Comparison of ENCODE assay signal across 1 cellular context in the genomic region with DNA sequence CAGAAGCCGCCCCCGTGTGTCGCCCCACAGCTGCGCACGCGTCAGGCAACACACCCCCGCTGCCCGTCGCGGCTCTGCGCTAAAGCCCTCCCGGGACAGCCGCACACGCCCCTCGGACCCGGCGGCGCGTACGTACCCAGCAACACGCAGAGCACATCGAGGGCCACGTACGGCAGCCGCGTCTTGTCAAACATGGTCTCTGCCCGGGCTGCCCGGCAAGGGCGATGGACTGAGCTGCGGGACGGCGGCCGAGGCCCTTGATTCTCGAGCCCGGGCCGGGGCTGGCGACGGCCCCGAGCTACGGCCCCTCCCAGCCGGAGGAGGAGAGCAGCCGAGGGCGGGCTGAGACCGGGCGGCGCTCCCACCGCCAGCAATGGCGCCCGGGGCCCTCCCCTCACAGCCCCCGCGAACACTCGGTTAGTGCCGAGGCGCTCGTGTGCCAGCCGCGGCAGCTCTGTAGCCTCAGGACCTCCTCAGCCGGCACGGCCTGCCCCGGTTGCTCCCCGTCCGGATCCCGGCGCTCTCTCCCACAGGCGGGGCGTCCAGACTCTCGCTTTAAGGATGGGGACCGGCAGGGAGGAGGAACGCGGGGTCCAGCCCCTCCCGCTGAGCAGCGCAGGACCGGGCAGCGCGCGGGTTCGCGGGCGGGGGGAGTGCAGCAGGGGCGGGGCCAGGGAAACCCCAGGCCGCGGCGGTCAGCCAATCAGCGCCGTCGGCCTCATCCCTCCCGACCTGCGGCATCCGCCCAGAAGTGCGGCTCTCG.
TF ChIP-seq lines count a peak whose summit lies in the region.

A gene (minus strand): TSS at position 529 of the 763 bp plus-strand sequence. CDS start 335 bp downstream, at position 194.

TF ChIP-seq in HepG2, 621 proteins besides CTCF, POLR2A, EP300 and RAD21 (continued from another document and continues in another):
- TF ChIP-seq, protein P1, sequence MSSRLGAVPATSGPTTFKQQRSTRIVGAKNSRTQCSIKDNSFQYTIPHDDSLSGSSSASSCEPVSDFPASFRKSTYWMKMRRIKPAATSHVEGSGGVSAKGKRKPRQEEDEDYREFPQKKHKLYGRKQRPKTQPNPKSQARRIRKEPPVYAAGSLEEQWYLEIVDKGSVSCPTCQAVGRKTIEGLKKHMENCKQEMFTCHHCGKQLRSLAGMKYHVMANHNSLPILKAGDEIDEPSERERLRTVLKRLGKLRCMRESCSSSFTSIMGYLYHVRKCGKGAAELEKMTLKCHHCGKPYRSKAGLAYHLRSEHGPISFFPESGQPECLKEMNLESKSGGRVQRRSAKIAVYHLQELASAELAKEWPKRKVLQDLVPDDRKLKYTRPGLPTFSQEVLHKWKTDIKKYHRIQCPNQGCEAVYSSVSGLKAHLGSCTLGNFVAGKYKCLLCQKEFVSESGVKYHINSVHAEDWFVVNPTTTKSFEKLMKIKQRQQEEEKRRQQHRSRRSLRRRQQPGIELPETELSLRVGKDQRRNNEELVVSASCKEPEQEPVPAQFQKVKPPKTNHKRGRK (CRISPR knock-in tag; IDR thresholded peaks at IDR 0.05): no peak
- peak; percentile 61; the same call in 1 of the 2 replicates for TF ChIP-seq ZFP90 (CRISPR knock-in tag; IDR thresholded peaks at IDR 0.05; ENCODE audit: borderline replicate concordance)
- TF ChIP-seq ZSCAN20 (CRISPR knock-in tag; IDR thresholded peaks at IDR 0.05; ENCODE audit: borderline replicate concordance): peak; percentile 83; the same call in 1 of the 2 replicates
- 0 out of 2 replicates have a peak, but pooled peaks have one; percentile 22 for TF ChIP-seq ZFYVE20 (CRISPR knock-in tag; IDR thresholded peaks at IDR 0.05; ENCODE audit: borderline replicate concordance, low read depth)
- no peak for TF ChIP-seq ZNF326 (CRISPR knock-in tag; IDR thresholded peaks at IDR 0.05; ENCODE audit: borderline replicate concordance)
- no peak for TF ChIP-seq FLYWCH1 (CRISPR knock-in tag; IDR thresholded peaks at IDR 0.05)
- TF ChIP-seq, protein P2, sequence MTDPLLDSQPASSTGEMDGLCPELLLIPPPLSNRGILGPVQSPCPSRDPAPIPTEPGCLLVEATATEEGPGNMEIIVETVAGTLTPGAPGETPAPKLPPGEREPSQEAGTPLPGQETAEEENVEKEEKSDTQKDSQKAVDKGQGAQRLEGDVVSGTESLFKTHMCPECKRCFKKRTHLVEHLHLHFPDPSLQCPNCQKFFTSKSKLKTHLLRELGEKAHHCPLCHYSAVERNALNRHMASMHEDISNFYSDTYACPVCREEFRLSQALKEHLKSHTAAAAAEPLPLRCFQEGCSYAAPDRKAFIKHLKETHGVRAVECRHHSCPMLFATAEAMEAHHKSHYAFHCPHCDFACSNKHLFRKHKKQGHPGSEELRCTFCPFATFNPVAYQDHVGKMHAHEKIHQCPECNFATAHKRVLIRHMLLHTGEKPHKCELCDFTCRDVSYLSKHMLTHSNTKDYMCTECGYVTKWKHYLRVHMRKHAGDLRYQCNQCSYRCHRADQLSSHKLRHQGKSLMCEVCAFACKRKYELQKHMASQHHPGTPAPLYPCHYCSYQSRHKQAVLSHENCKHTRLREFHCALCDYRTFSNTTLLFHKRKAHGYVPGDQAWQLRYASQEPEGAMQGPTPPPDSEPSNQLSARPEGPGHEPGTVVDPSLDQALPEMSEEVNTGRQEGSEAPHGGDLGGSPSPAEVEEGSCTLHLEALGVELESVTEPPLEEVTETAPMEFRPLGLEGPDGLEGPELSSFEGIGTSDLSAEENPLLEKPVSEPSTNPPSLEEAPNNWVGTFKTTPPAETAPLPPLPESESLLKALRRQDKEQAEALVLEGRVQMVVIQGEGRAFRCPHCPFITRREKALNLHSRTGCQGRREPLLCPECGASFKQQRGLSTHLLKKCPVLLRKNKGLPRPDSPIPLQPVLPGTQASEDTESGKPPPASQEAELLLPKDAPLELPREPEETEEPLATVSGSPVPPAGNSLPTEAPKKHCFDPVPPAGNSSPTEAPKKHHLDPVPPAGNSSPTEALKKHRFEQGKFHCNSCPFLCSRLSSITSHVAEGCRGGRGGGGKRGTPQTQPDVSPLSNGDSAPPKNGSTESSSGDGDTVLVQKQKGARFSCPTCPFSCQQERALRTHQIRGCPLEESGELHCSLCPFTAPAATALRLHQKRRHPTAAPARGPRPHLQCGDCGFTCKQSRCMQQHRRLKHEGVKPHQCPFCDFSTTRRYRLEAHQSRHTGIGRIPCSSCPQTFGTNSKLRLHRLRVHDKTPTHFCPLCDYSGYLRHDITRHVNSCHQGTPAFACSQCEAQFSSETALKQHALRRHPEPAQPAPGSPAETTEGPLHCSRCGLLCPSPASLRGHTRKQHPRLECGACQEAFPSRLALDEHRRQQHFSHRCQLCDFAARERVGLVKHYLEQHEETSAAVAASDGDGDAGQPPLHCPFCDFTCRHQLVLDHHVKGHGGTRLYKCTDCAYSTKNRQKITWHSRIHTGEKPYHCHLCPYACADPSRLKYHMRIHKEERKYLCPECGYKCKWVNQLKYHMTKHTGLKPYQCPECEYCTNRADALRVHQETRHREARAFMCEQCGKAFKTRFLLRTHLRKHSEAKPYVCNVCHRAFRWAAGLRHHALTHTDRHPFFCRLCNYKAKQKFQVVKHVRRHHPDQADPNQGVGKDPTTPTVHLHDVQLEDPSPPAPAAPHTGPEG (CRISPR knock-in tag; IDR thresholded peaks at IDR 0.05): 0 out of 2 replicates have a peak, but pooled peaks have one; percentile 20
- TF ChIP-seq ADNP (CRISPR knock-in tag; IDR thresholded peaks at IDR 0.05): no peak
- TF ChIP-seq ATF7 (IDR thresholded peaks at IDR 0.05): no peak
- no peak for TF ChIP-seq ATF7 (CRISPR knock-in tag; IDR thresholded peaks at IDR 0.05)
- TF ChIP-seq, protein P3, sequence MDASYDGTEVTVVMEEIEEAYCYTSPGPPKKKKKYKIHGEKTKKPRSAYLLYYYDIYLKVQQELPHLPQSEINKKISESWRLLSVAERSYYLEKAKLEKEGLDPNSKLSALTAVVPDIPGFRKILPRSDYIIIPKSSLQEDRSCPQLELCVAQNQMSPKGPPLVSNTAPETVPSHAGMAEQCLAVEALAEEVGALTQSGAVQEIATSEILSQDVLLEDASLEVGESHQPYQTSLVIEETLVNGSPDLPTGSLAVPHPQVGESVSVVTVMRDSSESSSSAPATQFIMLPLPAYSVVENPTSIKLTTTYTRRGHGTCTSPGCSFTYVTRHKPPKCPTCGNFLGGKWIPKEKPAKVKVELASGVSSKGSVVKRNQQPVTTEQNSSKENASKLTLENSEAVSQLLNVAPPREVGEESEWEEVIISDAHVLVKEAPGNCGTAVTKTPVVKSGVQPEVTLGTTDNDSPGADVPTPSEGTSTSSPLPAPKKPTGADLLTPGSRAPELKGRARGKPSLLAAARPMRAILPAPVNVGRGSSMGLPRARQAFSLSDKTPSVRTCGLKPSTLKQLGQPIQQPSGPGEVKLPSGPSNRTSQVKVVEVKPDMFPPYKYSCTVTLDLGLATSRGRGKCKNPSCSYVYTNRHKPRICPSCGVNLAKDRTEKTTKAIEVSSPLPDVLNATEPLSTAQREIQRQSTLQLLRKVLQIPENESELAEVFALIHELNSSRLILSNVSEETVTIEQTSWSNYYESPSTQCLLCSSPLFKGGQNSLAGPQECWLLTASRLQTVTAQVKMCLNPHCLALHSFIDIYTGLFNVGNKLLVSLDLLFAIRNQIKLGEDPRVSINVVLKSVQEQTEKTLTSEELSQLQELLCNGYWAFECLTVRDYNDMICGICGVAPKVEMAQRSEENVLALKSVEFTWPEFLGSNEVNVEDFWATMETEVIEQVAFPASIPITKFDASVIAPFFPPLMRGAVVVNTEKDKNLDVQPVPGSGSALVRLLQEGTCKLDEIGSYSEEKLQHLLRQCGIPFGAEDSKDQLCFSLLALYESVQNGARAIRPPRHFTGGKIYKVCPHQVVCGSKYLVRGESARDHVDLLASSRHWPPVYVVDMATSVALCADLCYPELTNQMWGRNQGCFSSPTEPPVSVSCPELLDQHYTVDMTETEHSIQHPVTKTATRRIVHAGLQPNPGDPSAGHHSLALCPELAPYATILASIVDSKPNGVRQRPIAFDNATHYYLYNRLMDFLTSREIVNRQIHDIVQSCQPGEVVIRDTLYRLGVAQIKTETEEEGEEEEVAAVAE (CRISPR knock-in tag; IDR thresholded peaks at IDR 0.05; ENCODE audit: borderline replicate concordance): 0 out of 2 replicates have a peak, but pooled peaks have one; percentile 22
- 0 out of 2 replicates have a peak, but pooled peaks have one; percentile 72 for TF ChIP-seq ZNF235 (CRISPR knock-in tag; IDR thresholded peaks at IDR 0.05; ENCODE audit: borderline replicate concordance)
- TF ChIP-seq TARDBP (CRISPR knock-in tag; IDR thresholded peaks at IDR 0.05): 0 out of 2 replicates have a peak, but pooled peaks have one; percentile 7
- no peak for TF ChIP-seq ZNF510 (CRISPR knock-in tag; IDR thresholded peaks at IDR 0.05; ENCODE audit: low read depth)
- TF ChIP-seq, protein P4, sequence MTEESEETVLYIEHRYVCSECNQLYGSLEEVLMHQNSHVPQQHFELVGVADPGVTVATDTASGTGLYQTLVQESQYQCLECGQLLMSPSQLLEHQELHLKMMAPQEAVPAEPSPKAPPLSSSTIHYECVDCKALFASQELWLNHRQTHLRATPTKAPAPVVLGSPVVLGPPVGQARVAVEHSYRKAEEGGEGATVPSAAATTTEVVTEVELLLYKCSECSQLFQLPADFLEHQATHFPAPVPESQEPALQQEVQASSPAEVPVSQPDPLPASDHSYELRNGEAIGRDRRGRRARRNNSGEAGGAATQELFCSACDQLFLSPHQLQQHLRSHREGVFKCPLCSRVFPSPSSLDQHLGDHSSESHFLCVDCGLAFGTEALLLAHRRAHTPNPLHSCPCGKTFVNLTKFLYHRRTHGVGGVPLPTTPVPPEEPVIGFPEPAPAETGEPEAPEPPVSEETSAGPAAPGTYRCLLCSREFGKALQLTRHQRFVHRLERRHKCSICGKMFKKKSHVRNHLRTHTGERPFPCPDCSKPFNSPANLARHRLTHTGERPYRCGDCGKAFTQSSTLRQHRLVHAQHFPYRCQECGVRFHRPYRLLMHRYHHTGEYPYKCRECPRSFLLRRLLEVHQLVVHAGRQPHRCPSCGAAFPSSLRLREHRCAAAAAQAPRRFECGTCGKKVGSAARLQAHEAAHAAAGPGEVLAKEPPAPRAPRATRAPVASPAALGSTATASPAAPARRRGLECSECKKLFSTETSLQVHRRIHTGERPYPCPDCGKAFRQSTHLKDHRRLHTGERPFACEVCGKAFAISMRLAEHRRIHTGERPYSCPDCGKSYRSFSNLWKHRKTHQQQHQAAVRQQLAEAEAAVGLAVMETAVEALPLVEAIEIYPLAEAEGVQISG (CRISPR knock-in tag; IDR thresholded peaks at IDR 0.05): no peak
- TF ChIP-seq, protein P5, sequence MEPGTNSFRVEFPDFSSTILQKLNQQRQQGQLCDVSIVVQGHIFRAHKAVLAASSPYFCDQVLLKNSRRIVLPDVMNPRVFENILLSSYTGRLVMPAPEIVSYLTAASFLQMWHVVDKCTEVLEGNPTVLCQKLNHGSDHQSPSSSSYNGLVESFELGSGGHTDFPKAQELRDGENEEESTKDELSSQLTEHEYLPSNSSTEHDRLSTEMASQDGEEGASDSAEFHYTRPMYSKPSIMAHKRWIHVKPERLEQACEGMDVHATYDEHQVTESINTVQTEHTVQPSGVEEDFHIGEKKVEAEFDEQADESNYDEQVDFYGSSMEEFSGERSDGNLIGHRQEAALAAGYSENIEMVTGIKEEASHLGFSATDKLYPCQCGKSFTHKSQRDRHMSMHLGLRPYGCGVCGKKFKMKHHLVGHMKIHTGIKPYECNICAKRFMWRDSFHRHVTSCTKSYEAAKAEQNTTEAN (CRISPR knock-in tag; conservative IDR thresholded peaks at IDR 0.05): no peak
- TF ChIP-seq PRMT3 (CRISPR knock-in tag; IDR thresholded peaks at IDR 0.05; ENCODE audit: borderline replicate concordance, low read depth): no peak; the same call in 1 of the 2 replicates
- TF ChIP-seq KLF11 (CRISPR knock-in tag; IDR thresholded peaks at IDR 0.05): no peak; the same call in 1 of the 2 replicates
- no peak; the same call in 1 of the 2 replicates for TF ChIP-seq ZNF230 (CRISPR knock-in tag; IDR thresholded peaks at IDR 0.05)
- no peak for TF ChIP-seq TEAD2 (CRISPR knock-in tag; IDR thresholded peaks at IDR 0.05)
- TF ChIP-seq, protein P6, sequence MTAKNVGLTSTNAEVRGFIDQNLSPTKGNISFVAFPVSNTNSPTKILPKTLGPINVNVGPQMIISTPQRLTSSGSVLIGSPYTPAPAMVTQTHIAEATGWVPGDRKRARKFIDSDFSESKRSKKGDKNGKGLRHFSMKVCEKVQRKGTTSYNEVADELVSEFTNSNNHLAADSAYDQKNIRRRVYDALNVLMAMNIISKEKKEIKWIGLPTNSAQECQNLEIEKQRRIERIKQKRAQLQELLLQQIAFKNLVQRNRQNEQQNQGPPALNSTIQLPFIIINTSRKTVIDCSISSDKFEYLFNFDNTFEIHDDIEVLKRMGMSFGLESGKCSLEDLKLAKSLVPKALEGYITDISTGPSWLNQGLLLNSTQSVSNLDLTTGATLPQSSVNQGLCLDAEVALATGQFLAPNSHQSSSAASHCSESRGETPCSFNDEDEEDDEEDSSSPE (CRISPR knock-in tag; IDR thresholded peaks at IDR 0.05): peak; percentile 42
- TF ChIP-seq ZNF331 (CRISPR knock-in tag; IDR thresholded peaks at IDR 0.05): peak; percentile 35; the same call in 1 of the 2 replicates
- no peak for TF ChIP-seq ZKSCAN1 (IDR thresholded peaks at IDR 0.05; ENCODE audit: low read length)
- TF ChIP-seq ZNF569 (CRISPR knock-in tag; IDR thresholded peaks at IDR 0.05; ENCODE audit: borderline replicate concordance): no peak
- TF ChIP-seq ERF (CRISPR knock-in tag; IDR thresholded peaks at IDR 0.05): peak; percentile 37; the same call in 1 of the 2 replicates
- TF ChIP-seq YEATS4 (CRISPR knock-in tag; IDR thresholded peaks at IDR 0.05; ENCODE audit: borderline replicate concordance): peak; percentile 72
- TF ChIP-seq SYNCRIP (IDR thresholded peaks at IDR 0.05; ENCODE audit: insufficient read depth, low read depth, low read length): no peak
- peak; percentile 59 for TF ChIP-seq SAP130 (CRISPR knock-in tag; IDR thresholded peaks at IDR 0.05; ENCODE audit: low read depth)
- TF ChIP-seq, protein P7, sequence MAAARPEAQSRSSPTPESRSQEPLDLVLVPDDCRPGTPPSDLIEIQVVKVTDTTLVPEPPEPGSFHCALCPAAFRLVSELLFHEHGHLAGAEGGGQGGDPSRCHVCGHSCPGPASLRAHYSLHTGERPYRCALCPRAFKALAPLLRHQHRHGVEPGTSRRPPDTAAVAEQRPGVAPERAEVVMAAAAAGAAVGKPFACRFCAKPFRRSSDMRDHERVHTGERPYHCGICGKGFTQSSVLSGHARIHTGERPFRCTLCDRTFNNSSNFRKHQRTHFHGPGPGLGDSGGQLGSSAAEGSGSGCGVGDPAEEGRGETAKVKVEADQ (CRISPR knock-in tag; IDR thresholded peaks at IDR 0.05; ENCODE audit: borderline replicate concordance): no peak; the same call in 1 of the 2 replicates
- no peak for TF ChIP-seq JUN (CRISPR knock-in tag; IDR thresholded peaks at IDR 0.05)
- 0 out of 2 replicates have a peak, but pooled peaks have one; percentile 23 for TF ChIP-seq ZKSCAN5 (CRISPR knock-in tag; IDR thresholded peaks at IDR 0.05)
- no peak for TF ChIP-seq ATRX (CRISPR knock-in tag; IDR thresholded peaks at IDR 0.05; ENCODE audit: borderline replicate concordance)
- TF ChIP-seq HNRNPK (IDR thresholded peaks at IDR 0.05; ENCODE audit: low read depth, low read length, poor library complexity, severe bottlenecking): peak; percentile 38
- no peak for TF ChIP-seq ZNF30 (CRISPR knock-in tag; IDR thresholded peaks at IDR 0.05)
- TF ChIP-seq ZNF124 (CRISPR knock-in tag; IDR thresholded peaks at IDR 0.05): 0 out of 2 replicates have a peak, but pooled peaks have one; percentile 36
- TF ChIP-seq ZNF256 (CRISPR knock-in tag; conservative IDR thresholded peaks at IDR 0.05): no peak
- no peak for TF ChIP-seq CBX5 (CRISPR knock-in tag; IDR thresholded peaks at IDR 0.05; ENCODE audit: borderline replicate concordance)
- no peak for TF ChIP-seq NCOR1 (IDR thresholded peaks at IDR 0.05; ENCODE audit: borderline replicate concordance, low read length)
- TF ChIP-seq SIN3B (IDR thresholded peaks at IDR 0.05; ENCODE audit: low read length): no peak
- TF ChIP-seq SKI (IDR thresholded peaks at IDR 0.05; ENCODE audit: partially characterized antibody): peak; percentile 23
- TF ChIP-seq AHR (CRISPR knock-in tag; IDR thresholded peaks at IDR 0.05): no peak
- TF ChIP-seq XBP1 (CRISPR knock-in tag; IDR thresholded peaks at IDR 0.05): no peak
